ENCODE assay signal across 24 cellular contexts in genomic region chr1:230129341-230129740, GRCh38.
"Had no signal": no experiment of that assay in that cellular context is flagged by ENCODE, and none has a peak within 500 bp of the region (broad histone marks: within the 10 kb centered on the region; RNA-seq: fewer than 3 reads in every experiment).

No MANE protein-coding gene starts in this region.

- H3K36me3 ChIP-seq: cardiac muscle cell, gastroesophageal sphincter, upper lobe of right lung had no signal

- H3K27ac ChIP-seq: body of pancreas, cardiac muscle cell, coronary artery, upper lobe of right lung had no signal

- ATAC-seq: activated CD8-positive, alpha-beta T cell treated with anti-CD3 and anti-CD28 coated beads for 36 hours; activated naive CD4-positive, alpha-beta T cell treated with anti-CD3 and anti-CD28 coated beads, Interleukin-2, amount 50 U/mL, for 72 hours; activated T-cell treated with anti-CD3 and anti-CD28 coated beads, Interleukin-2, amount 50 U/mL, for 72 hours; body of pancreas; naive thymus-derived CD4-positive, alpha-beta T cell; right cardiac atrium; stimulated activated naive CD8-positive, alpha-beta T cell treated with anti-CD3 and anti-CD28 coated beads, Interleukin-15, amount 100 ng/mL, for 72 hours; upper lobe of right lung had no signal

- H3K4me3 ChIP-seq: body of pancreas, cardiac muscle cell, coronary artery, dorsolateral prefrontal cortex, gastroesophageal sphincter, upper lobe of right lung had no signal

- H3K27me3 ChIP-seq: body of pancreas, cardiac muscle cell, dorsolateral prefrontal cortex, gastroesophageal sphincter, upper lobe of right lung had no signal

- FAIRE-seq: TTC549 had no signal

- H3K9me3 ChIP-seq: body of pancreas, gastroesophageal sphincter, upper lobe of right lung had no signal

- DNase-seq: activated CD4-positive, alpha-beta T cell treated with anti-CD3 and anti-CD28 coated beads for 1 hour; activated CD4-positive, alpha-beta T cell treated with anti-CD3 and anti-CD28 coated beads, Interleukin-2, amount 10 ng/mL, durations not matched to agents 7 days and 5 days; activated CD8-positive, alpha-beta T cell treated with anti-CD3 and anti-CD28 coated beads for 36 hours; activated naive CD4-positive, alpha-beta T cell; activated T-cell treated with anti-CD3 and anti-CD28 coated beads, Interleukin-2, amount 50 U/mL, for 72 hours; body of pancreas; cerebellar nuclear complex; dorsolateral prefrontal cortex; effector memory CD4-positive, alpha-beta T cell; hippocampal formation; midbrain; naive thymus-derived CD4-positive, alpha-beta T cell; posterior cingulate gyrus; stimulated activated CD4-positive, alpha-beta T cell treated with anti-CD3 and anti-CD28 coated beads, Interleukin-2, amount 100 ng/mL, for 48 hours; stimulated activated naive CD8-positive, alpha-beta T cell treated with anti-CD3 and anti-CD28 coated beads, Interleukin-15, amount 100 ng/mL, for 72 hours; substantia nigra; T-helper 9 cell; upper lobe of right lung had no signal
